ENCODE assay signal across 25 cellular contexts in the genomic region with DNA sequence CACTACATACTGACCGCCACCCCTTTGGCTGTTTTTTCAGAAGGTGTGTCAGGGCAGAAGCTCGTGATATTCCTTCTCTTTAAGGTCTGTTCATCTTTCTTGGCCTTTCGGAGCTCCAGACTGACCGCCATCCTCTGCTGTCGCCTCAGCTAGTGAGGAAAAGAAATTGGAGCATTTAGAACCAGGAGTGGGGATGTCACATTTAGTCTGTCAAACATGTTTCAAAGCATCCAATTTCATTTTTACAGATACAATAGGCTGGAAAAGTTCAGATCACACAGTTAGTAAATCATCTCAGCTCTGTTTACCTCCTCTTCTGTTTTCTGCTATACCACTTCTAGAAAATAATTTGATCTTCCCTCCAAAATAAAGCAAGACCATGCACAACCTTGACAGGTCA. TPM values are rescaled to one million over a fixed set of nuclear protein-coding genes. Genes with fewer than 3 reads are reported as not detected.
"Had no signal": no experiment of that assay in that cellular context is flagged by ENCODE, and none has a peak within 500 bp of the region (broad histone marks: within the 10 kb centered on the region; RNA-seq: fewer than 3 reads in every experiment).

No MANE protein-coding gene starts in this region.

- H3K27me3 ChIP-seq: Peyer's patch, SJCRH30 had no signal

- H3K4me1 ChIP-seq: SJCRH30 had no signal

- ATAC-seq: PC-3, Right ventricle myocardium inferior, SK-N-SH treated with all-trans-retinoic acid at 6 μM for 48 hours had no signal

- H3K27ac ChIP-seq: HL-60, Peyer's patch, SJCRH30 had no signal

- H3K4me3 Mint-ChIP-seq: IgD-negative memory B cell had no signal

- H3K27ac Mint-ChIP-seq: IgD-negative memory B cell had no signal

- H3K36me3 ChIP-seq: Peyer's patch, SJCRH30 had no signal

- DNase-seq: KBM-7, MV-4-11, NCI-H1048, NCI-H1105, NCI-H1417, NCI-H1436 treated with DMSO at 0.1 percent for 48 hours, NCI-H1694, NCI-H187 treated with DMSO at 0.1 percent for 48 hours, NCI-H2029 treated with DMSO at 0.1 percent for 48 hours, NCI-H2227 treated with DMSO at 0.1 percent for 48 hours, NCI-H524, NCI-H69, NCI-H774, PC-3, Peyer's patch, SHP77 treated with DMSO at 0.1 percent for 48 hours, SJCRH30 had no signal

- H3K4me3 ChIP-seq: Peyer's patch, SJCRH30 had no signal

RNA-seq across cellular contexts. Expression of a gene that starts 4.8 kb away (rescaled TPM):
- total RNA-seq: LHCN-M2, MCF 10A, OCI-LY7, Right ventricle myocardium inferior, RPMI7951, SJCRH30 had no signal
- polyA plus RNA-seq: IgD-negative memory B cell had no signal
